In genomic region chr12:93947486-93947885, GRCh38 we compare ENCODE assay signal across 21 cellular contexts.
"Had no signal": no experiment of that assay in that cellular context is flagged by ENCODE, and none has a peak within 500 bp of the region (broad histone marks: within the 10 kb centered on the region; RNA-seq: fewer than 3 reads in every experiment).

No MANE protein-coding gene starts in this region.

- H3K4me3 ChIP-seq: coronary artery, dorsolateral prefrontal cortex, esophagus squamous epithelium, gastroesophageal sphincter, heart left ventricle, hepatocyte, left lung, lower lobe of right lung had no signal

- H3K4me3 Mint-ChIP-seq: naive thymus-derived CD4-positive, alpha-beta T cell had no signal

- H3K27ac ChIP-seq: coronary artery, dorsolateral prefrontal cortex, epithelial cell of prostate, esophagus squamous epithelium, foreskin keratinocyte, gastroesophageal sphincter, heart left ventricle, hepatocyte, left lung, lower lobe of right lung had no signal

- H3K27me3 ChIP-seq: dorsolateral prefrontal cortex, esophagus squamous epithelium, foreskin keratinocyte, gastroesophageal sphincter, heart left ventricle, hepatocyte, left lung had no signal

- H3K9me3 ChIP-seq: esophagus squamous epithelium, gastroesophageal sphincter, left lung, lower lobe of right lung had no signal

- H3K4me2 ChIP-seq: hepatocyte had no signal

- ATAC-seq: esophagus mucosa; gastroesophageal sphincter; heart left ventricle; left cardiac atrium; left lung; left ventricle myocardium superior; lower lobe of right lung; naive thymus-derived CD4-positive, alpha-beta T cell had no signal

- H2AFZ ChIP-seq: hepatocyte had no signal

- H3K4me1 ChIP-seq: esophagus squamous epithelium, gastroesophageal sphincter, heart left ventricle, left lung, lower lobe of right lung had no signal

- DNase-seq: dermis blood vessel endothelial cell; dorsolateral prefrontal cortex; effector CD4-positive, alpha-beta T cell; effector memory CD4-positive, alpha-beta T cell; erythroblast; esophagus squamous epithelium; foreskin keratinocyte; heart left ventricle; hypothalamus; left cardiac atrium; left lung; left ventricle myocardium superior; lower lobe of right lung; mesenchymal stem cell; midbrain; naive thymus-derived CD4-positive, alpha-beta T cell had no signal

- H3K27ac Mint-ChIP-seq: naive thymus-derived CD4-positive, alpha-beta T cell had no signal

- H3K36me3 ChIP-seq: esophagus squamous epithelium, gastroesophageal sphincter, heart left ventricle, left lung, lower lobe of right lung had no signal

- H3K79me2 ChIP-seq: hepatocyte had no signal
